In the genomic region with DNA sequence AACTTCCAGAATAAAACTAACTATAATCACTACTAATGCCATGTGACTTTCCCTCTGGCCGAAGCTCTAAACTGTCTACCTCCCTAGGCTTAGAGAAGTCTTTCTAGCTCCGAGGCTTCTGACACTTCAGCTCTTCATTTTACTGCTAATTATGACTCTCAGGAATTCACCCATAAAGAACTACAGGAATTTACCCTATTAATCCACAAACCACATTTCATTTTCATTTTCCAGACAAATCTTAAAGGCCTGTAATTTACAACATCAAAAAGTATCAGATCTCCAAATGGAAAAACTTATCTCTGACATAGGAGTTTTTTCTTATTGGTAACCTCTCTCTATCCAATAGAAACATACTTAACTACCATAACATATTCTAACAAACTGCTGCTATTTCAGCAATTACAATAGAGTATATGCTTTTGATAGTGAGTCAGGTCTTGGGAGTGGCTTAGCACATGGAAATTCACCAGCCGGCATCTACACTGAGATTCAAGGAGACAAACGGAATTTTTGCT, we compare ENCODE assay signal across 13 cellular contexts. TPM values are rescaled to one million over a fixed set of nuclear protein-coding genes. Genes with fewer than 3 reads are reported as not detected.
A peak's percentile ranks its signal among the peaks of the same experiment; 100 is the strongest.
DNase-seq lines count a peak whose midpoint lies in the region; ATAC-seq and TF ChIP-seq lines count a peak whose summit lies in the region.
"Had no signal": no experiment of that assay in that cellular context is flagged by ENCODE, and none has a peak within 500 bp of the region (broad histone marks: within the 10 kb centered on the region; RNA-seq: fewer than 3 reads in every experiment).

No MANE protein-coding gene starts in this region.

- H3K36me3 Mint-ChIP-seq in MCF 10A (ENCODE audit: insufficient read depth, unreplicated experiment), result no peaks in the 10 kb centered on the region

- H3K4me3 ChIP-seq in lower lobe of right lung (no peak overlapping the region), tibial nerve (no peak overlapping the region)

- peak overlapping the region; percentile 52 for H3K4me3 Mint-ChIP-seq in MCF 10A (ENCODE audit: unreplicated experiment)

- peaks cover 16% of the 10 kb centered on the region for H3K4me1 Mint-ChIP-seq in MCF 10A (ENCODE audit: insufficient read depth, unreplicated experiment)

- no peaks in the 10 kb centered on the region for H3K27me3 ChIP-seq in lower lobe of right lung (ENCODE audit: low read depth)
- H3K27me3 ChIP-seq in tibial nerve, result no peaks in the 10 kb centered on the region

- no peaks in the 10 kb centered on the region for H3K27me3 Mint-ChIP-seq in MCF 10A (ENCODE audit: insufficient read depth, unreplicated experiment)

- TF ChIP-seq EP300 in tibial nerve (IDR thresholded peaks at IDR 0.05), result no peak

- no TSS peak for BruUV-seq in MCF 10A (replicated peaks; lab: Mats Ljungman, UMichigan)

- POLR2A ChIA-PET in MCF 10A (lab: Yijun Ruan, JAX), result interaction anchor here (0.6 to 1.0 kb wide), 6 partner anchors 15 to 91 kb away, joined by 3 to 8 read pairs (median 4); a partner anchor contains a TSS

- DNase-seq in left ventricle myocardium superior (no peak), cardiac septum (ENCODE audit: low spot score) (no peak), MCF 10A (ENCODE audit: unreplicated experiment) (peak; percentile 66), left colon (no peak), lower lobe of right lung (no peak), cortex of kidney (lab: John Stamatoyannopoulos, UW) (no peak), tibial nerve (ENCODE audit: low spot score in 2 of 2) (no peak)
- DNase-seq: activated CD4-positive, alpha-beta T cell treated with anti-CD3 and anti-CD28 coated beads, Interleukin-2, amount 50 U/mL, for 4 hours; central memory CD4-positive, alpha-beta T cell; NCI-H1694; right cardiac atrium; SHP77 had no signal

- H3K4me1 ChIP-seq in lower lobe of right lung, result peaks cover 29% of the 10 kb centered on the region
- peaks cover 0 to 70% (median 11%) of the 10 kb centered on the region in 4 donors for H3K4me1 ChIP-seq in tibial nerve

- H3K27ac ChIP-seq in lower lobe of right lung (no peak overlapping the region), tibial nerve (peak overlapping the region in 2 of 4 donors; percentile 2 to 28)

- no peaks in the 10 kb centered on the region for H3K9me3 Mint-ChIP-seq in MCF 10A (ENCODE audit: unreplicated experiment)

- 40 to 47% methylated on average over 4 of the region's 4 CpGs for WGBS in tibial nerve, 2 donors

- H3K36me3 ChIP-seq in lower lobe of right lung, result no peaks in the 10 kb centered on the region
- H3K36me3 ChIP-seq in tibial nerve, result no peaks in the 10 kb centered on the region

- no peaks in the 10 kb centered on the region for H3K9me3 ChIP-seq in lower lobe of right lung
- no peaks in the 10 kb centered on the region for H3K9me3 ChIP-seq in tibial nerve

- intact Hi-C loops in left ventricle myocardium superior (cut with micrococcal nuclease), result no loop called here
- intact Hi-C loops in cardiac septum (cut with DNase I), result no loop called here
- intact Hi-C loops in MCF 10A (cut with micrococcal nuclease), result no loop called here
- intact Hi-C loops in left colon (cut with DNase I, micrococcal nuclease), result no loop called here
- intact Hi-C loops in lower lobe of right lung (cut with DNase I), result no loop called here

- CTCF ChIA-PET in MCF 10A (lab: Yijun Ruan, JAX), result interaction anchor here (0.6 kb wide), 1 partner anchor 68 kb away, joined by 3 read pairs; no protein-coding TSS in a partner anchor

- peak; percentile 34 for ATAC-seq in left ventricle myocardium superior
- peak; percentile 61 for ATAC-seq in left colon
- ATAC-seq in lower lobe of right lung, result no peak
- ATAC-seq in HG03045 (IDR thresholded peaks at IDR 0.05; ENCODE audit: unreplicated experiment), result no peak

- TF ChIP-seq POLR2A in tibial nerve (IDR thresholded peaks at IDR 0.05), result no peak

- TF ChIP-seq CTCF in MCF 10A (IDR thresholded peaks at IDR 0.05; ENCODE audit: unreplicated experiment) (no peak), lower lobe of right lung (IDR thresholded peaks at IDR 0.05) (no peak), tibial nerve (IDR thresholded peaks at IDR 0.05) (no peak)

- peak overlapping the region; percentile 92 for H3K27ac Mint-ChIP-seq in MCF 10A (ENCODE audit: low read depth, unreplicated experiment)

RNA-seq across cellular contexts. Expression of a gene that starts 33.4 kb away (rescaled TPM):
- 32.5 TPM for total RNA-seq in left ventricle myocardium superior
- 24.3 TPM for total RNA-seq in cardiac septum
- 47.2 and 52.7 TPM in 2 replicates for total RNA-seq in MCF 10A (2022)
- 10 to 100 TPM; 42.1 to 44.4 TPM for total RNA-seq in left colon
- 54.2 TPM for total RNA-seq in lower lobe of right lung
- 100 to 1,000 TPM in 2 of 4 donors, 10 to 100 TPM in 2; 69.7 to 119 (median 104) TPM for total RNA-seq in tibial nerve

Comparison
In these comparisons a context has a peak if more than half of its experiments do, and no peak if none do; other contexts are left out.
1. ATAC-seq: peak in left ventricle myocardium superior (single experiment) and left colon (single experiment); none in lower lobe of right lung (0 of 2) and HG03045 (single experiment).